8 cellular contexts compared by ENCODE assay signal in the genomic region with DNA sequence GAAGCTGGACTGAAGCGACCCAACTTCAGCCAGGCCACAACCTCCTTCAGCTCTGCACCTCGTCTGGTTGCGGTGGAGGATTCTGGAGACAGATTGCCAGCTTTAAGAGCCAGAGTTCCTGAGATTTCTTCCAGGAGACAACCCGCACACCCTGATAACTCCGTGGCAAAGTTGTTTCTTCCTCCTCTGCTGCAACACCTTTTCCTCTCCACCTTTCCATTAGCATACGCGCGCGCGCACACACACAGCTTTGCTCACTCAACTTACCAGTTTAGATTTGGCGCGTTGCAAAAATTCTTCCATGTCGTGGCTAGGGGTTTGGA. TPM values are rescaled to one million over a fixed set of nuclear protein-coding genes. Genes with fewer than 3 reads are reported as not detected.
DNase-seq lines count a peak whose midpoint lies in the region; ATAC-seq and TF ChIP-seq lines count a peak whose summit lies in the region.

No MANE protein-coding gene starts in this region.

- intact Hi-C loops in esophagus squamous epithelium (cut with DNase I), result no loop called here

- POLR2A ChIA-PET in AG04450 (lab: Yijun Ruan, JAX), result interaction anchor here (1.3 kb wide), 1 partner anchor 88 kb away, joined by 3 read pairs; no protein-coding TSS in a partner anchor

- ATAC-seq in GM19324 (IDR thresholded peaks at IDR 0.05; ENCODE audit: low FRiP score, unreplicated experiment), result no peak

- H3K79me1 ChIP-seq in neuronal stem cell (ENCODE audit: low read depth, low read length), result no peaks in the 10 kb centered on the region

- DNase-seq in AG04450 (ENCODE audit: low read depth, low spot score), result no peak
- peak; percentile 85 for DNase-seq in NCI-H748 (lab: John Stamatoyannopoulos, UW; ENCODE audit: unreplicated experiment)
- no peak for DNase-seq in esophagus squamous epithelium (lab: John Stamatoyannopoulos, UW)
- DNase-seq in neuronal stem cell (ENCODE audit: low spot score), result peak; percentile 3
- DNase-seq in GM10266 (ENCODE audit: extremely low spot score), result no peak
- no peak for DNase-seq in DMS153 treated with DMSO at 0.1 percent for 48 hours (lab: John Stamatoyannopoulos, UW; ENCODE audit: unreplicated experiment)
- DNase-seq in retina, result no peak

- no peak overlapping the region for H2BK120ac ChIP-seq in neuronal stem cell (ENCODE audit: low read depth, low read length)

- H3K9me3 ChIP-seq in AG04450 (ENCODE audit: control insufficient read depth, insufficient read depth, low read length), result no peaks in the 10 kb centered on the region; the same call in 1 of the 2 replicates
- no peaks in the 10 kb centered on the region for H3K9me3 ChIP-seq in esophagus squamous epithelium
- no peaks in the 10 kb centered on the region for H3K9me3 ChIP-seq in neuronal stem cell (replicated peaks in 1 of 2; ENCODE audit: control insufficient read depth in 2 of 2, insufficient read depth in 1 of 2, low read depth in 1 of 2, low read length in 2 of 2)

- H3K4me2 ChIP-seq in neuronal stem cell (ENCODE audit: insufficient read depth, low read length, poor library complexity, severe bottlenecking), result peak overlapping the region; percentile 82

- no peak overlapping the region for H3K23ac ChIP-seq in neuronal stem cell (ENCODE audit: low read depth, low read length, poor library complexity)

- no peak overlapping the region for H3K9ac ChIP-seq in neuronal stem cell (ENCODE audit: low read depth, low read length, poor library complexity)

- H3K4me1 ChIP-seq in esophagus squamous epithelium, result peaks cover 3 to 17% (median 7%) of the 10 kb centered on the region in 3 donors
- H3K4me1 ChIP-seq in neuronal stem cell (ENCODE audit: control insufficient read depth in 2 of 2, insufficient read depth in 1 of 2, low read depth in 1 of 2, low read length in 2 of 2), result peaks cover 0 to 9% of the 10 kb centered on the region in 2 donors

- no peak overlapping the region for H2BK12ac ChIP-seq in neuronal stem cell (ENCODE audit: low read length)

- H3K14ac ChIP-seq in neuronal stem cell (ENCODE audit: low read length), result no peak overlapping the region

- no peak overlapping the region for H2AK5ac ChIP-seq in neuronal stem cell (ENCODE audit: low read depth, low read length)

- H4K8ac ChIP-seq in neuronal stem cell (ENCODE audit: low read depth, low read length), result no peak overlapping the region

- H2AFZ ChIP-seq in neuronal stem cell (ENCODE audit: low read length), result peak overlapping the region; percentile 94

- no peak for TF ChIP-seq POLR2A in esophagus squamous epithelium (IDR thresholded peaks at IDR 0.05)

- H3K27me3 ChIP-seq in AG04450 (ENCODE audit: control insufficient read depth, insufficient read depth, low read length), result peaks cover 24% of the 10 kb centered on the region
- peaks cover 0 to 73% (median 0%) of the 10 kb centered on the region in 4 donors for H3K27me3 ChIP-seq in esophagus squamous epithelium
- peaks cover 4 to 27% (median 18%) of the 10 kb centered on the region in 3 experiments for H3K27me3 ChIP-seq in neuronal stem cell (ENCODE audit: control insufficient read depth in 3 of 3, insufficient read depth in 3 of 3, low read depth in 1 of 3, low read length in 3 of 3)

- H3K27ac ChIP-seq in AG04450 (ENCODE audit: low read depth, low read length), result no peak overlapping the region
- peak overlapping the region in 3 of 4 donors; percentile 66 to 76 (median 75) for H3K27ac ChIP-seq in esophagus squamous epithelium
- no peak overlapping the region for H3K27ac ChIP-seq in neuronal stem cell (replicated peaks; ENCODE audit: low read length)

- no peak overlapping the region for H3K4ac ChIP-seq in neuronal stem cell (ENCODE audit: low read length)

- no peak overlapping the region for H2BK15ac ChIP-seq in neuronal stem cell (ENCODE audit: low read length)

- H4K91ac ChIP-seq in neuronal stem cell (ENCODE audit: low read depth, low read length, poor library complexity), result no peak overlapping the region

- no peak for TF ChIP-seq CTCF in AG04450 (IDR thresholded peaks at IDR 0.05; ENCODE audit: low read depth, low read length)
- no peak for TF ChIP-seq CTCF in esophagus squamous epithelium (IDR thresholded peaks at IDR 0.05)
- no peak for TF ChIP-seq CTCF in GM10266 (IDR thresholded peaks at IDR 0.05; ENCODE audit: control insufficient read depth, insufficient read depth, low read depth, missing control alignments)

- H3K4me3 ChIP-seq in AG04450 (ENCODE audit: low read depth, low read length) (peak overlapping the region; percentile 53), esophagus squamous epithelium (peak overlapping the region; percentile 20 to 64 (median 44)), neuronal stem cell (ENCODE audit: low read length in 2 of 2) (peak overlapping the region; percentile 53 to 66)

- no peak overlapping the region for H3K18ac ChIP-seq in neuronal stem cell (ENCODE audit: low read length)

- 7 to 9% methylated on average over 10 to 13 of the region's 13 CpGs for WGBS in esophagus squamous epithelium, 2 donors
- WGBS in neuronal stem cell (ENCODE audit: extremely low coverage in 2 of 2, insufficient read length in 2 of 2, insufficient replicate concordance in 1 of 2), 2 donors, result no CpG with 5 or more reads among the region's 13 CpGs

- CTCF ChIA-PET in AG04450 (lab: Charles Lee), result interaction anchor here (1.0 kb wide), 1 partner anchor 89 kb away, joined by 3 read pairs; no protein-coding TSS in a partner anchor

- no peak overlapping the region for H2BK5ac ChIP-seq in neuronal stem cell (ENCODE audit: low read length)

- H3K36me3 ChIP-seq in esophagus squamous epithelium, result no peaks in the 10 kb centered on the region
- no peaks in the 10 kb centered on the region for H3K36me3 ChIP-seq in neuronal stem cell (replicated peaks in 1 of 2; ENCODE audit: control insufficient read depth in 2 of 2, insufficient read depth in 2 of 2, low read length in 2 of 2)

RNA-seq across cellular contexts. Expression of gene PRUNE2, which starts 0.3 kb away (rescaled TPM):
- 1.1 TPM in 2 replicates for polyA plus RNA-seq in AG04450 (2011; rRNA removed)
- polyA minus RNA-seq in AG04450 (2011; rRNA and poly(A)+ RNA removed), result 1.4 TPM in 2 replicates
- 100 to 1,000 TPM in 1 of 4 donors, 10 to 100 TPM in 2, 1 to 10 TPM in 1; 9.9 to 126 (median 26.7) TPM for total RNA-seq in esophagus squamous epithelium
- 7.1 TPM for polyA plus RNA-seq in neuronal stem cell (2013, experiment 1 of 2)
- 7.5 TPM for polyA plus RNA-seq in neuronal stem cell (2013, experiment 2 of 2)

Comparison
In these comparisons a context has a peak if more than half of its experiments do, and no peak if none do; other contexts are left out.
1. DNase-seq: peak in NCI-H748 (single experiment) and neuronal stem cell (single experiment); none in AG04450 (single experiment), esophagus squamous epithelium (single experiment), GM10266 (single experiment), DMS153 treated with DMSO at 0.1 percent for 48 hours (single experiment) and retina (single experiment).
2. H3K27ac ChIP-seq: peak in esophagus squamous epithelium (3 of 4); none in AG04450 (single experiment) and neuronal stem cell (single experiment).
3. Peak in every context shown above with its lines, with median percentiles within 50 percentile points of each other: H3K4me3 ChIP-seq.